1 cellular context compared by ENCODE assay signal in genomic region chr12:122874081-122874480, GRCh38.
TF ChIP-seq lines count a peak whose summit lies in the region.

No MANE protein-coding gene starts in this region.

TF ChIP-seq in GM23338, 12 proteins besides CTCF, POLR2A, EP300 and RAD21 (continued from another document):
- no peak for TF ChIP-seq ETS1 (IDR thresholded peaks at IDR 0.05)
- no peak for TF ChIP-seq ZNF462 (CRISPR knock-in tag; IDR thresholded peaks at IDR 0.05)
- TF ChIP-seq EZH2phosphoT487 (IDR thresholded peaks at IDR 0.05; ENCODE audit: unreplicated experiment) = no peak
- TF ChIP-seq CREB1 (CRISPR knock-in tag; IDR thresholded peaks at IDR 0.05; ENCODE audit: low read depth) = no peak
